In the genomic region with DNA sequence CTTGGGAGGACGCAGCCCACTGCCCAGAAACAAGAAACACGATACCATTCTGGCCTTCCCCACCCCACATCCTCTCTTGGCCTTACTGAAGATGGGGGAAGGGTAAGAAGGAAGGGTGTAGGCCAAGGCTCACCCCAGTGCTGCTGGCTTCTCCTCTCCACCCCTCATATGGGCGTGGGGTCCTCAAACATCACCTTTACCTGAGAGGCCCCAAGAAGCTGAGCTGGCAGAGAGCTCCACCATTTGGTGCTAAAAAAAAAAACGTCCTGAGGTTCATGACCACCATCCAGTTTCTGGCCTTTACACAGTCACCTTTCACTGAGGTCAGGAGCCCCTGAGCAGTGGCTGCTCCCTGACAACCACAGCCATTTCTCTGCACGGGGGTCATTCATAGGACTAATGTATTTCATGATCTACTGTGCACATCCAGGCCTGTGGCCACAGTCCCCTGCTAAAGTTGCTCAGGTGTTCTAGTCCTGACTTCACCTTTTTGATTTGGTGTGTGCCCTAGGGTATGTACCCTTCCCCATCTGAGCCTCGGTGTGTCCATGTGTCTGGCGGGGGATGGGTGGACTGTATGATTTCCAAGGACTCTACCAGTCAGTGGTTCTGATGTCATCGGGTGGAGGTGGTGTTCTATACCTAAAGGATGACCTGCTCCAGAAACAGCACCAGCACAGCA, we compare ENCODE assay signal across 1 cellular context.
TF ChIP-seq lines count a peak whose summit lies in the region.

No MANE protein-coding gene starts in this region.

TF ChIP-seq in A549, 52 proteins besides CTCF, POLR2A, EP300 and RAD21 (continued from another document):
- TF ChIP-seq HOXA7 (CRISPR knock-in tag; IDR thresholded peaks at IDR 0.05), result no peak
- TF ChIP-seq, protein P1, sequence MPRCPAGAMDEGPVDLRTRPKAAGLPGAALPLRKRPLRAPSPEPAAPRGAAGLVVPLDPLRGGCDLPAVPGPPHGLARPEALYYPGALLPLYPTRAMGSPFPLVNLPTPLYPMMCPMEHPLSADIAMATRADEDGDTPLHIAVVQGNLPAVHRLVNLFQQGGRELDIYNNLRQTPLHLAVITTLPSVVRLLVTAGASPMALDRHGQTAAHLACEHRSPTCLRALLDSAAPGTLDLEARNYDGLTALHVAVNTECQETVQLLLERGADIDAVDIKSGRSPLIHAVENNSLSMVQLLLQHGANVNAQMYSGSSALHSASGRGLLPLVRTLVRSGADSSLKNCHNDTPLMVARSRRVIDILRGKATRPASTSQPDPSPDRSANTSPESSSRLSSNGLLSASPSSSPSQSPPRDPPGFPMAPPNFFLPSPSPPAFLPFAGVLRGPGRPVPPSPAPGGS (IDR thresholded peaks at IDR 0.05), result 0 out of 3 replicates have a peak, but pooled peaks have one; percentile 21
- TF ChIP-seq TP53 (CRISPR knock-in tag; IDR thresholded peaks at IDR 0.05), result no peak
- TF ChIP-seq, protein P2, sequence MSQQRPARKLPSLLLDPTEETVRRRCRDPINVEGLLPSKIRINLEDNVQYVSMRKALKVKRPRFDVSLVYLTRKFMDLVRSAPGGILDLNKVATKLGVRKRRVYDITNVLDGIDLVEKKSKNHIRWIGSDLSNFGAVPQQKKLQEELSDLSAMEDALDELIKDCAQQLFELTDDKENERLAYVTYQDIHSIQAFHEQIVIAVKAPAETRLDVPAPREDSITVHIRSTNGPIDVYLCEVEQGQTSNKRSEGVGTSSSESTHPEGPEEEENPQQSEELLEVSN (IDR thresholded peaks at IDR 0.05; ENCODE audit: borderline replicate concordance, low read depth), result no peak
